Comparison of ENCODE assay signal across 8 cellular contexts in genomic region chr11:72070486-72070885, GRCh38. TPM values are rescaled to one million over a fixed set of nuclear protein-coding genes. Genes with fewer than 3 reads are reported as not detected.
DNase-seq lines count a peak whose midpoint lies in the region; ATAC-seq, FAIRE-seq and TF ChIP-seq lines count a peak whose summit lies in the region.

No MANE protein-coding gene starts in this region.

- peak overlapping the region; percentile 4; the same call in 1 of the 2 replicates for H3K23ac ChIP-seq in IMR-90 (ENCODE audit: low read depth, low read length)

- intact Hi-C loops in IMR-90 (cut with micrococcal nuclease) (no loop called here), adrenal gland (cut with DNase I) (no loop called here)

- TF ChIP-seq CTCF in IMR-90 (conservative IDR thresholded peaks at IDR 0.05; ENCODE audit: low read depth, low read length): no peak
- TF ChIP-seq CTCF in adrenal gland (IDR thresholded peaks at IDR 0.05): no peak
- TF ChIP-seq CTCF in D721Med (IDR thresholded peaks at IDR 0.05; ENCODE audit: insufficient read depth, missing control alignments): no peak

- H3K9ac ChIP-seq in IMR-90 (ENCODE audit: low read depth, low read length): peak overlapping the region; percentile 40
- peak overlapping the region in 1 of 2 donors; percentile 52 for H3K9ac ChIP-seq in stomach smooth muscle (ENCODE audit: low read length in 2 of 2)

- no peak for TF ChIP-seq POLR2A in IMR-90 (IDR thresholded peaks at IDR 0.05; ENCODE audit: low read depth, low read length)
- no peak for TF ChIP-seq POLR2A in adrenal gland (IDR thresholded peaks at IDR 0.05)

- H3K9me1 ChIP-seq in IMR-90 (ENCODE audit: insufficient read depth, low read length): peaks cover 24% of the 10 kb centered on the region

- H3K56ac ChIP-seq in IMR-90 (ENCODE audit: extremely low read depth, insufficient read depth, low read length): peak overlapping the region; percentile 67

- no peak for FAIRE-seq in D721Med (lab: Jason Lieb, UNC)

- peaks cover 40 to 72% of the 10 kb centered on the region in 2 experiments for H3K79me1 ChIP-seq in IMR-90 (ENCODE audit: low read depth in 1 of 2, low read length in 2 of 2)

- peak overlapping the region; percentile 86; the same call in 2 of the 3 replicates for H2BK15ac ChIP-seq in IMR-90 (ENCODE audit: low read depth, low read length)

- H4K8ac ChIP-seq in IMR-90 (ENCODE audit: low read depth in 2 of 2, low read length in 2 of 2): peak overlapping the region; percentile 26 to 92

- CTCF ChIA-PET in IMR-90 (lab: Yijun Ruan, JAX): no interaction called here

- peak overlapping the region; percentile 77 for H2BK20ac ChIP-seq in IMR-90 (ENCODE audit: low read depth, low read length)

- H3K36me3 ChIP-seq in IMR-90 (ENCODE audit: control insufficient read depth, insufficient read depth, low read length) (no peaks in the 10 kb centered on the region; the same call in 1 of the 2 replicates), adrenal gland (replicated peaks in 1 of 2) (no peaks in the 10 kb centered on the region), stomach smooth muscle (ENCODE audit: control insufficient read depth in 2 of 2, insufficient read depth in 2 of 2, low read length in 2 of 2) (peaks cover 3 to 4% of the 10 kb centered on the region in 2 donors)

- H2AK5ac ChIP-seq in IMR-90 (ENCODE audit: low read depth, low read length): peak overlapping the region; percentile 90

- POLR2A ChIA-PET in IMR-90 (lab: Charles Lee; ENCODE audit: unreplicated experiment): no interaction called here

- H3K4me3 ChIP-seq in IMR-90 (ENCODE audit: insufficient read depth, low read depth, low read length) (no peak overlapping the region), adrenal gland (no peak overlapping the region), stomach smooth muscle (ENCODE audit: low read length in 2 of 2) (no peak overlapping the region)

- H3K4ac ChIP-seq in IMR-90 (ENCODE audit: low read depth, low read length): peak overlapping the region; percentile 85

- WGBS in IMR-90 (ENCODE audit: extremely low coverage in 2 of 2, insufficient read length in 1 of 2), 2 experiments: no CpG with 5 or more reads among the region's 7 CpGs
- 88 to 95% (median 94%) methylated on average over 6 to 7 of the region's 7 CpGs for WGBS in adrenal gland, 4 donors

- no peak for TF ChIP-seq RAD21 in IMR-90 (IDR thresholded peaks at IDR 0.05; ENCODE audit: low read length)

- BruUV-seq in IMR-90 (replicated peaks; lab: Mats Ljungman, UMichigan): no TSS peak

- ATAC-seq in IMR-90 (ENCODE audit: low read depth): no peak

- H3K4me2 ChIP-seq in IMR-90 (ENCODE audit: low read depth, low read length): peak overlapping the region; percentile 0; the same call in 1 of the 2 replicates

- H4K91ac ChIP-seq in IMR-90 (ENCODE audit: insufficient read depth, low read depth, low read length): peak overlapping the region; percentile 79

- H3K27me3 ChIP-seq in IMR-90 (ENCODE audit: control insufficient read depth, insufficient read depth, low read length) (no peaks in the 10 kb centered on the region), adrenal gland (no peaks in the 10 kb centered on the region), stomach smooth muscle (ENCODE audit: control insufficient read depth in 1 of 2, insufficient read depth in 2 of 2, low read length in 2 of 2) (no peaks in the 10 kb centered on the region)

- DNase-seq in IMR-90: no peak
- DNase-seq in adrenal gland: no peak
- peak; percentile 36 for DNase-seq in left kidney (ENCODE audit: low read depth, low spot score)
- DNase-seq in activated gamma-delta T cell treated with Interleukin-2 at 50 U/mL for 16 hours: no peak
- DNase-seq in D721Med (ENCODE audit: insufficient read length, low spot score): no peak
- DNase-seq in middle frontal gyrus (ENCODE audit: extremely low spot score, low spot score): no peak
- no peak for DNase-seq in superior temporal gyrus (ENCODE audit: extremely low spot score)

- no peak overlapping the region for H2AK9ac ChIP-seq in IMR-90 (replicated peaks; ENCODE audit: low read depth, low read length, poor library complexity)

- peak overlapping the region; percentile 34 for H4K5ac ChIP-seq in IMR-90 (ENCODE audit: low read depth, low read length)

- peak overlapping the region; percentile 86 for H2BK5ac ChIP-seq in IMR-90 (ENCODE audit: low read depth, low read length, poor library complexity, severe bottlenecking)

- H3K9me3 ChIP-seq in IMR-90 (ENCODE audit: control insufficient read depth, insufficient read depth, low read length): no peaks in the 10 kb centered on the region
- H3K9me3 ChIP-seq in adrenal gland (replicated peaks in 1 of 3): no peaks in the 10 kb centered on the region
- no peaks in the 10 kb centered on the region for H3K9me3 ChIP-seq in stomach smooth muscle (ENCODE audit: control insufficient read depth in 2 of 2, low read length in 2 of 2)

- in situ Hi-C loops in IMR-90 (cut with MboI; ENCODE audit: low sequenced_read_pairs): no loop called here

- peaks cover 7% of the 10 kb centered on the region; the same call in 1 of the 2 replicates for H4K20me1 ChIP-seq in IMR-90 (ENCODE audit: insufficient read depth, low read length)

- H3K27ac ChIP-seq in IMR-90 (ENCODE audit: insufficient read depth, low read length) (peak overlapping the region; percentile 74), adrenal gland (peak overlapping the region; percentile 49 to 95 (median 80)), stomach smooth muscle (ENCODE audit: low read length) (peak overlapping the region; percentile 78)

- H2BK120ac ChIP-seq in IMR-90 (ENCODE audit: low read depth, low read length): peak overlapping the region; percentile 75

- no peak overlapping the region for H2AFZ ChIP-seq in IMR-90 (replicated peaks; ENCODE audit: low read length, poor library complexity)

- peak overlapping the region; percentile 55 for H3K14ac ChIP-seq in IMR-90 (replicated peaks; ENCODE audit: low read depth, low read length)

- H3K4me1 ChIP-seq in IMR-90 (ENCODE audit: control insufficient read depth, insufficient read depth, low read length): peaks cover 32% of the 10 kb centered on the region
- peaks cover 34 to 57% of the 10 kb centered on the region in 2 donors for H3K4me1 ChIP-seq in adrenal gland (replicated peaks in 1 of 2)
- H3K4me1 ChIP-seq in stomach smooth muscle (ENCODE audit: control insufficient read depth, insufficient read depth, low read length): peaks cover 20% of the 10 kb centered on the region

- dilution Hi-C loops in IMR-90 (cut with HindIII; ENCODE audit: low sequenced_read_pairs, unreplicated experiment): no loop called here

- peak overlapping the region; percentile 73; the same call in 1 of the 2 replicates for H3K18ac ChIP-seq in IMR-90 (ENCODE audit: low read depth, low read length)

TF ChIP-seq in IMR-90, 13 proteins besides CTCF, POLR2A, EP300 and RAD21:
- TF ChIP-seq RCOR1 (IDR thresholded peaks at IDR 0.05; ENCODE audit: insufficient replicate concordance, low read length): no peak
- no peak for TF ChIP-seq CHD1 (IDR thresholded peaks at IDR 0.05; ENCODE audit: low read depth, low read length)
- TF ChIP-seq, protein P1, sequence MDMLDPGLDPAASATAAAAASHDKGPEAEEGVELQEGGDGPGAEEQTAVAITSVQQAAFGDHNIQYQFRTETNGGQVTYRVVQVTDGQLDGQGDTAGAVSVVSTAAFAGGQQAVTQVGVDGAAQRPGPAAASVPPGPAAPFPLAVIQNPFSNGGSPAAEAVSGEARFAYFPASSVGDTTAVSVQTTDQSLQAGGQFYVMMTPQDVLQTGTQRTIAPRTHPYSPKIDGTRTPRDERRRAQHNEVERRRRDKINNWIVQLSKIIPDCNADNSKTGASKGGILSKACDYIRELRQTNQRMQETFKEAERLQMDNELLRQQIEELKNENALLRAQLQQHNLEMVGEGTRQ (IDR thresholded peaks at IDR 0.05; ENCODE audit: low read depth, low read length): no peak
- no peak for TF ChIP-seq MAFK (IDR thresholded peaks at IDR 0.05; ENCODE audit: low read depth, low read length)
- no peak for TF ChIP-seq SMC3 (IDR thresholded peaks at IDR 0.05; ENCODE audit: low read depth, low read length)
- TF ChIP-seq RFX5 (IDR thresholded peaks at IDR 0.05; ENCODE audit: low read depth, low read length): no peak
- TF ChIP-seq MAZ (IDR thresholded peaks at IDR 0.05; ENCODE audit: borderline replicate concordance, low read depth, low read length): no peak
- TF ChIP-seq CEBPB (IDR thresholded peaks at IDR 0.05; ENCODE audit: low read depth, low read length): no peak

RNA-seq across cellular contexts. Expression of gene NUMA1, which starts 9.9 kb away (rescaled TPM):
- total RNA-seq in IMR-90 (2012; rRNA removed): 56.7 and 61.7 TPM in 2 replicates
- polyA plus RNA-seq in IMR-90 (2012; rRNA removed): 97.0 and 107 TPM in 2 replicates
- polyA plus RNA-seq in IMR-90 (2012; cell fraction: cytosol; rRNA removed): 29.3 and 55.3 TPM in 2 replicates
- polyA plus RNA-seq in IMR-90 (2012; cell fraction: nucleus; rRNA removed; ENCODE audit: low replicate concordance): 250 and 340 TPM in 2 replicates
- total RNA-seq in adrenal gland: 100 to 1,000 TPM; 158 to 380 (median 274) TPM
- 100 to 1,000 TPM in 2 of 3 donors, 10 to 100 TPM in 1; 86.7 to 677 (median 313) TPM for polyA plus RNA-seq in adrenal gland

RNA-seq across cellular contexts. Expression of gene LRRC51, which starts 10.2 kb away (rescaled TPM):
- 4.4 and 5.6 TPM in 2 replicates for total RNA-seq in IMR-90 (2012; rRNA removed)
- 5.3 and 6.3 TPM in 2 replicates for polyA plus RNA-seq in IMR-90 (2012; rRNA removed)
- 3.2 and 6.6 TPM in 2 replicates for polyA plus RNA-seq in IMR-90 (2012; cell fraction: cytosol; rRNA removed)
- 2.7 and 4.4 TPM in 2 replicates for polyA plus RNA-seq in IMR-90 (2012; cell fraction: nucleus; rRNA removed; ENCODE audit: low replicate concordance)
- total RNA-seq in adrenal gland: 10 to 100 TPM in 5 of 8 donors, 1 to 10 TPM in 3; 2.4 to 15.4 (median 11.2) TPM
- polyA plus RNA-seq in adrenal gland: 10 to 100 TPM in 2 of 3 donors, 1 to 10 TPM in 1; 5.3 to 15.7 (median 10.4) TPM

RNA-seq across cellular contexts. Expression of gene LAMTOR1, which starts 32.6 kb away (rescaled TPM):
- total RNA-seq in IMR-90 (2012; rRNA removed) (118 and 137 TPM in 2 replicates), adrenal gland (100 to 1,000 TPM; 107 to 297 (median 165) TPM)
- polyA plus RNA-seq in IMR-90 (2012; rRNA removed) (126 and 131 TPM in 2 replicates), adrenal gland (100 to 1,000 TPM in 1 of 3 donors, 10 to 100 TPM in 2; 86.1 to 140 (median 89.1) TPM)
- polyA plus RNA-seq in IMR-90 (2012; cell fraction: cytosol; rRNA removed): 138 and 178 TPM in 2 replicates
- polyA plus RNA-seq in IMR-90 (2012; cell fraction: nucleus; rRNA removed; ENCODE audit: low replicate concordance): 55.2 and 81.9 TPM in 2 replicates

RNA-seq across cellular contexts. Expression of gene TOMT, which starts 35.2 kb away (rescaled TPM):
- total RNA-seq in IMR-90 (2012; rRNA removed) (not detected in 2 replicates), adrenal gland (not detected)
- polyA plus RNA-seq in IMR-90 (2012; rRNA removed) (not detected in 2 replicates), adrenal gland (not detected)
- polyA plus RNA-seq in IMR-90 (2012; cell fraction: cytosol; rRNA removed): 0.05 TPM in 1 of 2 replicates, not detected in the other
- polyA plus RNA-seq in IMR-90 (2012; cell fraction: nucleus; rRNA removed; ENCODE audit: low replicate concordance): 0.39 and 0.64 TPM in 2 replicates

RNA-seq across cellular contexts. Expression of gene ANAPC15, which starts 42.0 kb away (rescaled TPM):
- total RNA-seq in IMR-90 (2012; rRNA removed) (66.3 and 108 TPM in 2 replicates), adrenal gland (10 to 100 TPM; 15.3 to 36.6 (median 33.9) TPM)
- polyA plus RNA-seq in IMR-90 (2012; rRNA removed) (78.7 and 84.2 TPM in 2 replicates), adrenal gland (10 to 100 TPM; 62.7 to 80.0 (median 77.1) TPM)
- polyA plus RNA-seq in IMR-90 (2012; cell fraction: cytosol; rRNA removed): 46.5 and 88.3 TPM in 2 replicates
- 15.0 and 38.6 TPM in 2 replicates for polyA plus RNA-seq in IMR-90 (2012; cell fraction: nucleus; rRNA removed; ENCODE audit: low replicate concordance)
